In genomic region chr13:30464496-30465351, GRCh38 we compare ENCODE assay signal across 8 cellular contexts. TPM values are rescaled to one million over a fixed set of nuclear protein-coding genes. Genes with fewer than 3 reads are reported as not detected.
DNase-seq lines count a peak whose midpoint lies in the region; FAIRE-seq and TF ChIP-seq lines count a peak whose summit lies in the region.

No MANE protein-coding gene starts in this region.

- H3K4me1 ChIP-seq in breast epithelium: peaks cover 0 to 8% of the 10 kb centered on the region in 2 donors
- peaks cover 28 to 51% (median 44%) of the 10 kb centered on the region in 6 donors for H3K4me1 ChIP-seq in spleen

- TF ChIP-seq POLR2A in breast epithelium (IDR thresholded peaks at IDR 0.05): no peak
- peak in 1 of 3 donors; percentile 48 for TF ChIP-seq POLR2A in spleen (IDR thresholded peaks at IDR 0.05)

- 0 to 2% (median 1%) methylated on average over 20 to 132 of the region's 139 CpGs for WGBS in spleen, 5 donors

- H3K9me3 ChIP-seq in WERI-Rb-1 (ENCODE audit: severe bottlenecking) (no peaks in the 10 kb centered on the region), breast epithelium (no peaks in the 10 kb centered on the region), spleen (no peaks in the 10 kb centered on the region)

- no peaks in the 10 kb centered on the region for H3K9me3 Mint-ChIP-seq in HFFc6

- H3K36me3 ChIP-seq in WERI-Rb-1 (peaks cover 22% of the 10 kb centered on the region), breast epithelium (no peaks in the 10 kb centered on the region), spleen (peaks cover 0 to 29% (median 12%) of the 10 kb centered on the region in 6 donors)

- DNase-seq in GM12865 (ENCODE audit: low read depth) (peak; percentile 88), HFFc6 (peak; percentile 69), NCI-H1105 (lab: John Stamatoyannopoulos, UW) (peak; percentile 35), WERI-Rb-1 (peak; percentile 45), breast epithelium (ENCODE audit: low spot score in 2 of 2) (peak; percentile 61 to 65), iPS-NIHi7 (ENCODE audit: extremely low spot score) (peak; percentile 51), spleen (peak; percentile 94), RCC 7860 (ENCODE audit: low spot score) (no peak)

- peaks cover 7% of the 10 kb centered on the region; the same call in 1 of the 2 replicates for H3K27me3 Mint-ChIP-seq in HFFc6 (ENCODE audit: insufficient read depth)

- peaks cover 22% of the 10 kb centered on the region for H3K36me3 Mint-ChIP-seq in HFFc6 (ENCODE audit: low read depth)

- H3K4me1 Mint-ChIP-seq in HFFc6 (ENCODE audit: low read depth): peaks cover 48% of the 10 kb centered on the region

- H3K27ac Mint-ChIP-seq in HFFc6: peak overlapping the region; percentile 96

- FAIRE-seq in RCC 7860 (lab: Jason Lieb, UNC): no peak

- H3K4me3 ChIP-seq in GM12865 (ENCODE audit: low read depth, low read length) (peak overlapping the region; percentile 95), WERI-Rb-1 (ENCODE audit: low read depth, low read length) (peak overlapping the region; percentile 73), breast epithelium (peak overlapping the region; percentile 72 to 93 (median 84)), spleen (peak overlapping the region; percentile 41 to 83 (median 54))

- intact Hi-C loops in breast epithelium (cut with DNase I; ENCODE audit: low total_unique reads): loop anchor here (10.0 kb wide), 2 partner anchors 150 to 330 kb away; partner anchors contain the start of gene USPL1
- intact Hi-C loops in spleen (cut with DNase I; ENCODE audit: low total_unique reads): loop anchor here (10.0 kb wide), 2 partner anchors 150 to 340 kb away; partner anchors contain the start of gene USPL1

- H3K27ac ChIP-seq in WERI-Rb-1: peak overlapping the region; percentile 73
- peak overlapping the region; percentile 98 to 99 for H3K27ac ChIP-seq in breast epithelium
- H3K27ac ChIP-seq in spleen: peak overlapping the region; percentile 91 to 100 (median 99)

- H3K27me3 ChIP-seq in WERI-Rb-1 (ENCODE audit: insufficient read depth, low read depth, severe bottlenecking): no peaks in the 10 kb centered on the region
- no peaks in the 10 kb centered on the region for H3K27me3 ChIP-seq in breast epithelium
- no peaks in the 10 kb centered on the region for H3K27me3 ChIP-seq in spleen (replicated peaks in 1 of 7)

- TF ChIP-seq CTCF in GM12865 (IDR thresholded peaks at IDR 0.05; ENCODE audit: insufficient read depth, low read depth, low read length, missing control alignments) (no peak), HFFc6 (IDR thresholded peaks at IDR 0.05) (no peak), WERI-Rb-1 (IDR thresholded peaks at IDR 0.05; ENCODE audit: low read depth, low read length) (no peak), breast epithelium (IDR thresholded peaks at IDR 0.05) (no peak), spleen (IDR thresholded peaks at IDR 0.05 in 8 of 11, conservative IDR thresholded peaks at IDR 0.05 in 3 of 11) (no peak)

- peak overlapping the region; percentile 97 for H3K4me3 Mint-ChIP-seq in HFFc6

RNA-seq across cellular contexts. Expression of gene HMGB1, which starts 1.0 kb away (rescaled TPM):
- 100 to 1,000 TPM; 259 to 434 (median 377) TPM for total RNA-seq in HFFc6 (2021; fragmentation: NEBNext Ultra II Directional; extraction: Animal tissue kit (Norgen Biotek cat#: 25700))
- total RNA-seq in breast epithelium (100 to 1,000 TPM; 185 to 269 (median 262) TPM), spleen (100 to 1,000 TPM; 221 to 400 (median 295) TPM)
- 100 to 1,000 TPM; 295 to 528 (median 353) TPM for polyA plus RNA-seq in spleen

RNA-seq across cellular contexts. Expression of gene UBE2L5, which starts 42.4 kb away (rescaled TPM):
- under 1 TPM in 1 of 6 experiments, not detected in 5; 0.21 TPM for total RNA-seq in HFFc6 (2021; fragmentation: NEBNext Ultra II Directional; extraction: Animal tissue kit (Norgen Biotek cat#: 25700))
- 1 to 10 TPM in 1 of 3 donors, under 1 TPM in 1, not detected in 1; 0.98 to 1.3 TPM for total RNA-seq in breast epithelium
- total RNA-seq in spleen: not detected
- under 1 TPM in 1 of 3 donors, not detected in 2; 0.05 TPM for polyA plus RNA-seq in spleen
